Comparison of ENCODE assay signal across 8 cellular contexts in the genomic region with DNA sequence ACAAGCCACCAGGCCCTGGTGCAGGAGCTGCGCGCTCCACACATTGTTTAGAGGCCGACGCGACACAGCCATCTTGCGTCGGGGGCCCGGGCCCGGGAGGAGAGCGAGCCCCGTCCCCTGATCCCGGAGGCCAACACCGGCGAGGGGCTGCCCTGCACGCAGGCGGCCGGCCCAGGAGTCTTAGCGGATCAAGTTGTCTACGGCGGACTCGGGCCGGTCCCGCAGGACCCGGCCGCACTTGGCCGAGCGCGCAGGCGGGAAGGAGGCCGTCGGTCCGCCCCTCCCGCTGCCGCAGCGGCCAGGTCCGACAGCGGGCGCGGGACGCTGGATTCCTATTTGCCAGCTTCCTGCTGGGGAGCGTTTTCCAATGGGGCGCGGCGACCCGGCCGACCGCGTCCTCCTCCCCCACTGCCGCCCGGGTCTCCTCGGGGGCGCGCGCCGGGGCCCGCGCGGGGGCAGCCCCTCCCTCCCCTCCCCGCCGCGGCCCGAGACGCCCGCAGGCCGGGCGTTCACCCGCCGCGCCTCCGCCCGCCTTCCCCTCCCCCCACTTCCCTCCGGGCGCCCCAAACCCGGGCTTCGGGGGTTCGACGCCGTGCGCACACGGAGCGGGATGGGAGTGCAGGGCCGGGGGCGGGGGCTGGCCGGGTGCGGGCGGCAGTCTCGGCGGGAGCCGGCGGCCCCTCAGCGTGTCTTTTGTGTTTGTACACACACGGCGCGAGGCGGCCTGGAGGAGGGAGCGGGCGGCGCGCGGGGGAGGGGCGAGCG. TPM values are rescaled to one million over a fixed set of nuclear protein-coding genes. Genes with fewer than 3 reads are reported as not detected.
DNase-seq lines count a peak whose midpoint lies in the region; ATAC-seq, FAIRE-seq and TF ChIP-seq lines count a peak whose summit lies in the region.

No MANE protein-coding gene starts in this region.

- H3K4me1 ChIP-seq in H1 (replicated peaks in 1 of 4; ENCODE audit: control insufficient read depth in 3 of 4, insufficient read depth in 4 of 4, low read length in 3 of 4), result peaks cover 0 to 9% (median 2%) of the 10 kb centered on the region in 4 experiments; a peak in 4 of 7 replicates

- H2AK5ac ChIP-seq in H1 (ENCODE audit: low read depth, low read length), result peak overlapping the region; percentile 20; the same call in 1 of the 2 replicates

- peak overlapping the region; percentile 97 for H3K56ac ChIP-seq in H1 (replicated peaks; ENCODE audit: insufficient read length, low read depth, low read length)

- peak overlapping the region; percentile 98; the same call in 1 of the 2 replicates for H4K8ac ChIP-seq in H1 (ENCODE audit: extremely low read depth, insufficient read depth, low read length)

- H3K9me3 ChIP-seq in H1 (ENCODE audit: insufficient read depth in 2 of 2, low read depth in 1 of 2, low read length in 1 of 2), result no peaks in the 10 kb centered on the region

- no peak overlapping the region for H2BK120ac ChIP-seq in H1 (replicated peaks; ENCODE audit: low read depth, low read length)

- peak overlapping the region; percentile 63 to 77 (median 69) for H3K4me3 ChIP-seq in H1 (ENCODE audit: extremely low read depth in 1 of 4, insufficient read depth in 2 of 4, low read depth in 3 of 4, low read length in 4 of 4)

- peaks cover 25% of the 10 kb centered on the region for H3K4me1 Mint-ChIP-seq in activated CD4-positive, alpha-beta T cell treated with anti-CD3 and anti-CD28 coated beads, Interleukin-2, amount 10 ng/mL, durations not matched to agents 24 days and 14 days
- H3K4me1 Mint-ChIP-seq in stimulated activated memory B cell treated with anti-CD40 and anti-IgM and Interleukin-4, amounts not matched to agents 10 μg/mL and 1 μg/mL and 100 μg/mL, for 72 hours, result peaks cover 44% of the 10 kb centered on the region

- peak overlapping the region; percentile 29; the same call in 1 of the 2 replicates for H2BK15ac ChIP-seq in H1 (ENCODE audit: low read length)

- H4K5ac ChIP-seq in H1 (ENCODE audit: insufficient read length, low read depth, low read length), result peak overlapping the region; percentile 92

- peak in 1 of 2 experiments; percentile 6; a peak in 1 of 3 replicates for TF ChIP-seq EP300 in H1 (IDR thresholded peaks at IDR 0.05; ENCODE audit: borderline replicate concordance in 1 of 2, low read depth in 2 of 2, low read length in 2 of 2)

- H3K4ac ChIP-seq in H1 (replicated peaks; ENCODE audit: insufficient read length, low read depth, low read length), result peak overlapping the region; percentile 66

- peaks cover 29 to 56% of the 10 kb centered on the region in 2 experiments for H3K79me2 ChIP-seq in H1 (ENCODE audit: control insufficient read depth in 1 of 2, insufficient read depth in 2 of 2, low read length in 2 of 2)

- H3K79me1 ChIP-seq in H1 (ENCODE audit: low read depth, low read length), result no peaks in the 10 kb centered on the region; the same call in 1 of the 2 replicates

- 1% methylated on average over 38 of the region's 102 CpGs; no CpG with 5 or more reads in 1 of the 2 experiments for WGBS in H1 (ENCODE audit: extremely low coverage in 1 of 2, insufficient coverage in 1 of 2, insufficient read length in 1 of 2, insufficient replicate concordance in 2 of 2, low coverage in 1 of 2, low lambda C conversion rate in 2 of 2, missing lambda C conversion rate in 1 of 2), 2 experiments

- peak; percentile 40 for ATAC-seq in GM18909 (IDR thresholded peaks at IDR 0.05; ENCODE audit: poor library complexity, unreplicated experiment)
- ATAC-seq in HG03097 (IDR thresholded peaks at IDR 0.05; ENCODE audit: low FRiP score, unreplicated experiment), result peak; percentile 50
- ATAC-seq in stimulated activated memory B cell treated with anti-CD40 and anti-IgM and Interleukin-4, amounts not matched to agents 10 μg/mL and 1 μg/mL and 100 μg/mL, for 72 hours, result peak; percentile 77

- CTCF ChIA-PET in H1 (lab: Charles Lee; ENCODE audit: partially characterized antibody), result interaction anchor here (0.8 to 1.4 kb wide), 4 partner anchors 14 to 65 kb away, joined by 3 read pairs; no protein-coding TSS in a partner anchor

- H3K23ac ChIP-seq in H1 (ENCODE audit: insufficient read length), result no peak overlapping the region

- no peak for TF ChIP-seq CTCF in H1 (IDR thresholded peaks at IDR 0.05; ENCODE audit: control extremely low read depth in 1 of 3, insufficient read depth in 1 of 3, low read depth in 1 of 3, low read length in 3 of 3)

- TF ChIP-seq POLR2A in H1 (IDR thresholded peaks at IDR 0.05; ENCODE audit: control extremely low read depth in 1 of 2, low read depth in 2 of 2, low read length in 2 of 2), result peak; percentile 66 to 72; a peak in 2 of 3 replicates

- H3K14ac ChIP-seq in H1 (ENCODE audit: insufficient read length), result no peak overlapping the region

- H3K36me3 ChIP-seq in H1 (ENCODE audit: control insufficient read depth in 2 of 4, insufficient read depth in 4 of 4, low read length in 3 of 4), result peaks cover 5 to 28% (median 14%) of the 10 kb centered on the region in 4 experiments

- peak overlapping the region; percentile 81 for H2BK5ac ChIP-seq in H1 (ENCODE audit: low read depth, low read length)

- H3K27me3 ChIP-seq in H1 (replicated peaks in 1 of 4; ENCODE audit: control insufficient read depth in 3 of 4, extremely low read depth in 1 of 4, insufficient read depth in 3 of 4, low read length in 3 of 4), result no peaks in the 10 kb centered on the region

- H3K4me3 Mint-ChIP-seq in activated CD4-positive, alpha-beta T cell treated with anti-CD3 and anti-CD28 coated beads, Interleukin-2, amount 10 ng/mL, durations not matched to agents 24 days and 14 days, result peak overlapping the region; percentile 99
- peak overlapping the region; percentile 89 for H3K4me3 Mint-ChIP-seq in stimulated activated memory B cell treated with anti-CD40 and anti-IgM and Interleukin-4, amounts not matched to agents 10 μg/mL and 1 μg/mL and 100 μg/mL, for 72 hours

- peak overlapping the region; percentile 71 for H3K18ac ChIP-seq in H1 (ENCODE audit: extremely low read depth, low read length)

- peak overlapping the region; percentile 15; the same call in 1 of the 2 replicates for H2AFZ ChIP-seq in H1 (ENCODE audit: low read length)

- peak overlapping the region; percentile 83 to 89 for H3K4me2 ChIP-seq in H1 (ENCODE audit: insufficient read depth in 1 of 2, low read depth in 2 of 2, low read length in 2 of 2)

- no peaks in the 10 kb centered on the region for H3K27me3 Mint-ChIP-seq in activated CD4-positive, alpha-beta T cell treated with anti-CD3 and anti-CD28 coated beads, Interleukin-2, amount 10 ng/mL, durations not matched to agents 24 days and 14 days
- H3K27me3 Mint-ChIP-seq in stimulated activated memory B cell treated with anti-CD40 and anti-IgM and Interleukin-4, amounts not matched to agents 10 μg/mL and 1 μg/mL and 100 μg/mL, for 72 hours, result no peaks in the 10 kb centered on the region

- H2BK12ac ChIP-seq in H1 (ENCODE audit: low read depth, low read length), result no peak overlapping the region; the same call in 1 of the 2 replicates

- FAIRE-seq in H1 (lab: Jason Lieb, UNC), result no peak

- H4K20me1 ChIP-seq in H1 (replicated peaks in 1 of 2; ENCODE audit: control insufficient read depth in 1 of 2, insufficient read depth in 2 of 2, low read length in 2 of 2), result peaks cover 18 to 24% of the 10 kb centered on the region in 2 experiments

- peak overlapping the region; percentile 73 for H3K27ac Mint-ChIP-seq in activated CD4-positive, alpha-beta T cell treated with anti-CD3 and anti-CD28 coated beads, Interleukin-2, amount 10 ng/mL, durations not matched to agents 24 days and 14 days
- peak overlapping the region; percentile 98 for H3K27ac Mint-ChIP-seq in stimulated activated memory B cell treated with anti-CD40 and anti-IgM and Interleukin-4, amounts not matched to agents 10 μg/mL and 1 μg/mL and 100 μg/mL, for 72 hours

- H3K27ac ChIP-seq in H1 (ENCODE audit: low read depth, low read length), result peak overlapping the region; percentile 95

- TF ChIP-seq RAD21 in H1 (IDR thresholded peaks at IDR 0.05 in 1 of 2, conservative IDR thresholded peaks at IDR 0.05 in 1 of 2; ENCODE audit: low read depth in 2 of 2, low read length in 2 of 2), result no peak

- H3K9ac ChIP-seq in H1 (replicated peaks in 1 of 4; ENCODE audit: extremely low read depth in 1 of 4, low read depth in 3 of 4, low read length in 3 of 4), result peak overlapping the region; percentile 90 to 99 (median 95)

- intact Hi-C loops in activated CD4-positive, alpha-beta T cell treated with anti-CD3 and anti-CD28 coated beads, Interleukin-2, amount 10 ng/mL, durations not matched to agents 24 days and 14 days (cut with micrococcal nuclease), result loop anchor here (1.0 to 2.0 kb wide), 8 partner anchors 63 to 635 kb away; partner anchors contain the start of genes ACBD3, LIN9, PYCR2 and SDE2

- DNase-seq in C1 segment of cervical spinal cord (lab: John Stamatoyannopoulos, UW) (peak in 10 of 14 donors; percentile 80 to 96 (median 88)), NCI-H2171 (lab: John Stamatoyannopoulos, UW) (peak; percentile 89), H1 (ENCODE audit: low read depth in 1 of 2, low spot score in 2 of 2) (peak in 1 of 2 experiments; percentile 84), medulla oblongata (ENCODE audit: extremely low spot score) (peak; percentile 78)
- DNase-seq in activated CD4-positive, alpha-beta T cell treated with anti-CD3 and anti-CD28 coated beads, Interleukin-2, amount 10 ng/mL, durations not matched to agents 24 days and 14 days, result no peak

- H2BK20ac ChIP-seq in H1 (ENCODE audit: low read length), result no peak overlapping the region

- H4K91ac ChIP-seq in H1 (replicated peaks; ENCODE audit: insufficient read length, low read length), result peak overlapping the region; percentile 83

- POLR2A ChIA-PET in H1 (lab: Charles Lee; ENCODE audit: partially characterized antibody), result interaction anchor here (0.6 to 4.5 kb wide), 44 partner anchors 9 to 683 kb away, joined by 3 to 51 read pairs (median 6); partner anchors contain the start of genes LIN9, PYCR2 and SDE2

- no peaks in the 10 kb centered on the region for H3K9me3 Mint-ChIP-seq in activated CD4-positive, alpha-beta T cell treated with anti-CD3 and anti-CD28 coated beads, Interleukin-2, amount 10 ng/mL, durations not matched to agents 24 days and 14 days
- no peaks in the 10 kb centered on the region for H3K9me3 Mint-ChIP-seq in stimulated activated memory B cell treated with anti-CD40 and anti-IgM and Interleukin-4, amounts not matched to agents 10 μg/mL and 1 μg/mL and 100 μg/mL, for 72 hours

- H3K23me2 ChIP-seq in H1 (ENCODE audit: low read depth, low read length), result peaks cover 1% of the 10 kb centered on the region; the same call in 1 of the 2 replicates

- peaks cover 37% of the 10 kb centered on the region for H3K36me3 Mint-ChIP-seq in activated CD4-positive, alpha-beta T cell treated with anti-CD3 and anti-CD28 coated beads, Interleukin-2, amount 10 ng/mL, durations not matched to agents 24 days and 14 days (ENCODE audit: low read depth)
- H3K36me3 Mint-ChIP-seq in stimulated activated memory B cell treated with anti-CD40 and anti-IgM and Interleukin-4, amounts not matched to agents 10 μg/mL and 1 μg/mL and 100 μg/mL, for 72 hours, result peaks cover 36% of the 10 kb centered on the region

RNA-seq across cellular contexts. Expression of gene H3-3A, which starts 0.5 kb away (rescaled TPM):
- 390 and 391 TPM in 2 replicates for total RNA-seq in activated CD4-positive, alpha-beta T cell treated with anti-CD3 and anti-CD28 coated beads, Interleukin-2, amount 10 ng/mL, durations not matched to agents 24 days and 14 days
- total RNA-seq in H1 (2021; fragmentation: NEBNext Ultra II Directional; extraction: Animal tissue kit (Norgen Biotek cat#: 25700)), result 1,213 and 1,223 TPM in 2 replicates
- 760 and 1,157 TPM in 2 replicates for polyA plus RNA-seq in H1 (2011; rRNA removed)
- 1,155 TPM for polyA plus RNA-seq in H1 (2011; cell fraction: cytosol; rRNA removed)
- 408 TPM for polyA plus RNA-seq in H1 (2011; cell fraction: nucleus; rRNA removed)
- polyA plus RNA-seq in H1 (2012, experiment 1 of 2), result 555 to 853 TPM (median 714 TPM) in 4 replicates
- 650 TPM for polyA plus RNA-seq in H1 (2012, experiment 2 of 2)
- 1,534 TPM for polyA plus RNA-seq in H1 (2013, experiment 1 of 2)
- 1,619 TPM for polyA plus RNA-seq in H1 (2013, experiment 2 of 2)
- polyA minus RNA-seq in H1 (2011; rRNA and poly(A)+ RNA removed), result 222 and 228 TPM in 2 replicates
- polyA minus RNA-seq in H1 (2011; cell fraction: cytosol; rRNA and poly(A)+ RNA removed), result 287 TPM
- polyA minus RNA-seq in H1 (2011; cell fraction: nucleus; rRNA and poly(A)+ RNA removed), result 109 TPM
